ENCODE assay signal across 22 cellular contexts in the genomic region with DNA sequence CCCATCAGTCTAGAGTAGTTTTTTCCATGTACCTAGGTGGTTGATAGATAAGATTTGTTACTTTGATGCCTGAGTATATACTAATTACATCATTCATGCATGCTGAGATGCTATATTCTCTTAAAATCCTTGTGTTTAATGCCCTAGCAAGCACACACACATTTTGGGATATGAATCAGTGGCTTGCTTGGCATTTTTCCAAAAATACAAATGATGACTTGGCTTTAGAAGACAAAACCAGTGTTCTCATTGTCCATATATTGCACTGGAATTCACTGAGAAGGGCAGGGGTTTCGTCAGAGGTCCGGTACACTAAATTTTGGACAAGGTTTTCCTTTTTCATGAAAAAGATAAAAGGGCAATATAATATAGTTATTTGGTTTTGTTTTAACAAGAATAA. TPM values are rescaled to one million over a fixed set of nuclear protein-coding genes. Genes with fewer than 3 reads are reported as not detected.
DNase-seq lines count a peak whose midpoint lies in the region; ATAC-seq, FAIRE-seq and TF ChIP-seq lines count a peak whose summit lies in the region.
"Had no signal": no experiment of that assay in that cellular context is flagged by ENCODE, and none has a peak within 500 bp of the region (broad histone marks: within the 10 kb centered on the region; RNA-seq: fewer than 3 reads in every experiment).

No MANE protein-coding gene starts in this region.

- no peaks in the 10 kb centered on the region for H3K9me3 Mint-ChIP-seq in CD8-positive, alpha-beta T cell
- H3K9me3 Mint-ChIP-seq: activated CD4-positive, alpha-beta memory T cell treated with anti-CD3 and anti-CD28 coated beads, Interleukin-2, amount 10 ng/mL, durations not matched to agents 7 days and 5 days; activated T-helper 1 cell treated with anti-CD3 and anti-CD28 coated beads, Interleukin-12 subunit alpha, Interleukin-12 subunit beta, Interleukin-2, Interleukin-4 antibody, amounts not matched to agents 30 ng/mL and 10 ng/mL and 1 ng/mL, durations not matched to agents 14 hours and 24 hours and 36 hours; GM23338 had no signal

- H3K27ac ChIP-seq in keratinocyte (ENCODE audit: control insufficient read depth, insufficient read depth, low read length) (no peak overlapping the region), prostate gland (no peak overlapping the region), aorta (ENCODE audit: low read depth in 1 of 2, low read length in 2 of 2) (no peak overlapping the region)
- no peak overlapping the region for H3K27ac ChIP-seq in CD8-positive, alpha-beta T cell (ENCODE audit: low read depth, low read length)
- H3K27ac ChIP-seq: adrenal gland, neutrophil, SJCRH30, skin epidermis had no signal

- no peak overlapping the region for H3K4me3 Mint-ChIP-seq in CD8-positive, alpha-beta T cell
- H3K4me3 Mint-ChIP-seq: activated CD4-positive, alpha-beta memory T cell treated with anti-CD3 and anti-CD28 coated beads, Interleukin-2, amount 10 ng/mL, durations not matched to agents 7 days and 5 days; activated T-helper 1 cell treated with anti-CD3 and anti-CD28 coated beads, Interleukin-12 subunit alpha, Interleukin-12 subunit beta, Interleukin-2, Interleukin-4 antibody, amounts not matched to agents 30 ng/mL and 10 ng/mL and 1 ng/mL, durations not matched to agents 14 hours and 24 hours and 36 hours; GM23338 had no signal

- H3K4me1 ChIP-seq in keratinocyte (ENCODE audit: control insufficient read depth, extremely low read depth, insufficient read depth, low read length) (peaks cover 11% of the 10 kb centered on the region), prostate gland (replicated peaks) (no peaks in the 10 kb centered on the region), aorta (ENCODE audit: control insufficient read depth in 1 of 2, insufficient read depth in 2 of 2, low read length in 2 of 2) (no peaks in the 10 kb centered on the region)
- H3K4me1 ChIP-seq in CD8-positive, alpha-beta T cell (ENCODE audit: insufficient read depth, low read length), result no peaks in the 10 kb centered on the region
- H3K4me1 ChIP-seq: adrenal gland, SJCRH30 had no signal

- no peak overlapping the region for H3K27ac Mint-ChIP-seq in CD8-positive, alpha-beta T cell
- H3K27ac Mint-ChIP-seq: activated T-helper 1 cell treated with anti-CD3 and anti-CD28 coated beads, Interleukin-12 subunit alpha, Interleukin-12 subunit beta, Interleukin-2, Interleukin-4 antibody, amounts not matched to agents 30 ng/mL and 10 ng/mL and 1 ng/mL, durations not matched to agents 14 hours and 24 hours and 36 hours had no signal

- no peaks in the 10 kb centered on the region for H3K9me1 ChIP-seq in keratinocyte (ENCODE audit: control insufficient read depth, extremely low read depth, insufficient read depth, low read length)

- no peak overlapping the region for H2AFZ ChIP-seq in keratinocyte (ENCODE audit: control insufficient read depth, low read length)
- H2AFZ ChIP-seq: GM23338 had no signal

- no peak overlapping the region for H3K4me3 ChIP-seq in choroid plexus epithelial cell (ENCODE audit: low read depth, low read length)
- H3K4me3 ChIP-seq in keratinocyte (ENCODE audit: control insufficient read depth in 2 of 3, extremely low read depth in 1 of 3, insufficient read depth in 2 of 3, low read depth in 1 of 3, low read length in 3 of 3), result no peak overlapping the region
- no peak overlapping the region for H3K4me3 ChIP-seq in prostate gland
- H3K4me3 ChIP-seq in aorta (ENCODE audit: low read length in 2 of 2), result no peak overlapping the region
- no peak overlapping the region for H3K4me3 ChIP-seq in CD8-positive, alpha-beta T cell (ENCODE audit: low read depth, low read length)
- H3K4me3 ChIP-seq: adrenal gland, GM23338, SJCRH30, skin epidermis had no signal

- FAIRE-seq in RCC 7860 (lab: Jason Lieb, UNC) (no peak), keratinocyte (lab: Jason Lieb, UNC) (no peak)
- FAIRE-seq: islet of Langerhans, TTC549 had no signal

- dilution Hi-C loops in keratinocyte (cut with MboI; ENCODE audit: extremely low pct_ligation_motif_present, low sequenced_read_pairs), result no loop called here

- CTCF ChIA-PET in CD8-positive, alpha-beta T cell (lab: Charles Lee), result no interaction called here

- no peak for ATAC-seq in aorta (ENCODE audit: low FRiP score)
- ATAC-seq in CD8-positive, alpha-beta T cell, result no peak
- ATAC-seq: GM23338 had no signal

- no peaks in the 10 kb centered on the region for H3K27me3 Mint-ChIP-seq in CD8-positive, alpha-beta T cell (ENCODE audit: low read depth)
- H3K27me3 Mint-ChIP-seq: activated CD4-positive, alpha-beta memory T cell treated with anti-CD3 and anti-CD28 coated beads, Interleukin-2, amount 10 ng/mL, durations not matched to agents 7 days and 5 days had no signal

- TF ChIP-seq CTCF in choroid plexus epithelial cell (conservative IDR thresholded peaks at IDR 0.05; ENCODE audit: low read depth, low read length) (no peak), keratinocyte (optimal IDR thresholded peaks at IDR 0.05 in 1 of 3, IDR thresholded peaks at IDR 0.05 in 1 of 3, conservative IDR thresholded peaks at IDR 0.05 in 1 of 3; ENCODE audit: extremely low read depth in 1 of 3, insufficient read depth in 2 of 3, low read length in 3 of 3) (no peak), prostate gland (IDR thresholded peaks at IDR 0.05) (no peak)
- no peak for TF ChIP-seq CTCF in CD8-positive, alpha-beta T cell (IDR thresholded peaks at IDR 0.05)

- DNase-seq in EL (peak; percentile 72), RCC 7860 (ENCODE audit: low spot score) (peak; percentile 18), choroid plexus epithelial cell (ENCODE audit: low read depth) (peak; percentile 80), keratinocyte (ENCODE audit: low read depth, low spot score) (peak; percentile 68), prostate gland (ENCODE audit: low spot score) (no peak), aorta (no peak), NOMO-1 (lab: John Stamatoyannopoulos, UW; ENCODE audit: unreplicated experiment in 2 of 2) (no peak)
- no peak for DNase-seq in CD8-positive, alpha-beta T cell
- DNase-seq: activated CD4-positive, alpha-beta memory T cell treated with anti-CD3 and anti-CD28 coated beads, Interleukin-2, amount 10 ng/mL, durations not matched to agents 7 days and 5 days; adrenal gland; DMS53; glutamatergic neuron; NCI-H2107; NK-92 treated with Interleukin-12 subunit alpha and Interleukin-12 subunit beta, amount 100 ng/mL, for 24 hours; SJCRH30; stimulated activated naive CD4-positive, alpha-beta T cell had no signal

- POLR2A ChIA-PET in CD8-positive, alpha-beta T cell (lab: Charles Lee), result no interaction called here

- H3K27me3 ChIP-seq in keratinocyte (ENCODE audit: control insufficient read depth, extremely low read depth, insufficient read depth, low read length) (no peaks in the 10 kb centered on the region), prostate gland (replicated peaks; ENCODE audit: insufficient read depth) (no peaks in the 10 kb centered on the region), aorta (ENCODE audit: control insufficient read depth in 1 of 2, insufficient read depth in 2 of 2, low read length in 1 of 2) (no peaks in the 10 kb centered on the region)
- H3K27me3 ChIP-seq in CD8-positive, alpha-beta T cell (ENCODE audit: insufficient read depth, low read length), result no peaks in the 10 kb centered on the region
- H3K27me3 ChIP-seq: adrenal gland, neutrophil, SJCRH30 had no signal

- intact Hi-C loops in prostate gland (cut with DNase I), result no loop called here
- intact Hi-C loops in aorta (cut with DNase I), result no loop called here
- intact Hi-C loops in CD8-positive, alpha-beta T cell (cut with DNase I, micrococcal nuclease), result no loop called here

- H3K36me3 ChIP-seq in keratinocyte (ENCODE audit: control insufficient read depth in 2 of 2, extremely low read depth in 1 of 2, insufficient read depth in 2 of 2, low read length in 2 of 2), result peaks cover 25% of the 10 kb centered on the region in 2 experiments
- H3K36me3 ChIP-seq in prostate gland, result no peaks in the 10 kb centered on the region
- peaks cover 0 to 3% of the 10 kb centered on the region in 2 donors for H3K36me3 ChIP-seq in aorta (ENCODE audit: control insufficient read depth in 1 of 2, insufficient read depth in 2 of 2, low read length in 1 of 2)
- H3K36me3 ChIP-seq in CD8-positive, alpha-beta T cell (ENCODE audit: insufficient read depth, low read length), result peaks cover 22% of the 10 kb centered on the region

- H3K9me3 ChIP-seq in keratinocyte (ENCODE audit: control insufficient read depth, low read depth, low read length), result no peaks in the 10 kb centered on the region
- no peaks in the 10 kb centered on the region for H3K9me3 ChIP-seq in prostate gland
- H3K9me3 ChIP-seq in aorta (ENCODE audit: control insufficient read depth, low read length), result no peaks in the 10 kb centered on the region
- H3K9me3 ChIP-seq in CD8-positive, alpha-beta T cell (ENCODE audit: low read length), result no peaks in the 10 kb centered on the region
- H3K9me3 ChIP-seq: adrenal gland, neutrophil, SJCRH30 had no signal

- 78% methylated on average over 2 of the region's 2 CpGs for WGBS in prostate gland
- 91 to 93% methylated on average over 2 of the region's 2 CpGs for WGBS in aorta, 2 donors

- no peaks in the 10 kb centered on the region for H3K79me2 ChIP-seq in keratinocyte (ENCODE audit: control insufficient read depth, insufficient read depth, low read length)

- peaks cover 60% of the 10 kb centered on the region for H3K36me3 Mint-ChIP-seq in CD8-positive, alpha-beta T cell

- H4K20me1 ChIP-seq in keratinocyte (ENCODE audit: control insufficient read depth, extremely low read depth, insufficient read depth, low read length), result no peaks in the 10 kb centered on the region

- TF ChIP-seq POLR2A in prostate gland (IDR thresholded peaks at IDR 0.05), result no peak

- peaks cover 3% of the 10 kb centered on the region for H3K4me1 Mint-ChIP-seq in CD8-positive, alpha-beta T cell (ENCODE audit: low read depth)
- H3K4me1 Mint-ChIP-seq: GM23338 had no signal

- H3K4me2 ChIP-seq in keratinocyte (ENCODE audit: control insufficient read depth, extremely low read depth, insufficient read depth, low read depth, low read length), result no peak overlapping the region
- H3K4me2 ChIP-seq: GM23338 had no signal

- H3K9ac ChIP-seq in keratinocyte (ENCODE audit: control insufficient read depth, extremely low read depth, insufficient read depth, low read length), result no peak overlapping the region

RNA-seq across cellular contexts. Expression of gene GTPBP2, which starts 24.9 kb away (rescaled TPM):
- polyA plus RNA-seq in keratinocyte (51.2 to 80.6 TPM (median 59.5 TPM) in 3 replicates), aorta (10 to 100 TPM; 22.9 to 62.8 TPM)
- 33.4 TPM for polyA plus RNA-seq in keratinocyte (2011; ENCODE audit: low read depth)
- polyA plus RNA-seq in keratinocyte (2011; cell fraction: cytosol; rRNA removed), result 29.5 and 30.4 TPM in 2 replicates
- polyA plus RNA-seq in keratinocyte (2011; cell fraction: nucleus; rRNA removed), result 261 and 264 TPM in 2 replicates
- 33.4 and 72.1 TPM in 2 replicates for polyA plus RNA-seq in keratinocyte (2012; ENCODE audit: low replicate concordance)
- 40.6 to 46.7 TPM (median 42.3 TPM) in 3 replicates for polyA minus RNA-seq in keratinocyte
- 26.9 TPM for polyA minus RNA-seq in keratinocyte (2011; cell fraction: cytosol; rRNA and poly(A)+ RNA removed)
- 34.3 and 43.3 TPM in 2 replicates for polyA minus RNA-seq in keratinocyte (2011; cell fraction: nucleus; rRNA and poly(A)+ RNA removed)
- total RNA-seq in prostate gland (10 to 100 TPM; 22.4 to 54.9 TPM), aorta (10 to 100 TPM; 60.3 to 62.6 TPM)
- 10 to 100 TPM; 24.6 to 26.1 TPM for total RNA-seq in CD8-positive, alpha-beta T cell

RNA-seq across cellular contexts. Expression of gene POLH, which starts 28.2 kb away (rescaled TPM):
- 24.4 to 32.3 TPM (median 29.9 TPM) in 3 replicates for polyA plus RNA-seq in keratinocyte
- 43.9 TPM for polyA plus RNA-seq in keratinocyte (2011; ENCODE audit: low read depth)
- polyA plus RNA-seq in keratinocyte (2011; cell fraction: cytosol; rRNA removed), result 19.6 and 27.9 TPM in 2 replicates
- polyA plus RNA-seq in keratinocyte (2011; cell fraction: nucleus; rRNA removed), result 45.7 and 47.3 TPM in 2 replicates
- 20.0 and 22.2 TPM in 2 replicates for polyA plus RNA-seq in keratinocyte (2012; ENCODE audit: low replicate concordance)
- 16.7 to 65.0 TPM (median 45.9 TPM) in 3 replicates for polyA minus RNA-seq in keratinocyte
- 21.7 TPM for polyA minus RNA-seq in keratinocyte (2011; cell fraction: cytosol; rRNA and poly(A)+ RNA removed)
- 42.8 and 70.7 TPM in 2 replicates for polyA minus RNA-seq in keratinocyte (2011; cell fraction: nucleus; rRNA and poly(A)+ RNA removed)
- total RNA-seq in prostate gland, result 10 to 100 TPM in 1 of 2 donors, 1 to 10 TPM in 1; 9.2 to 11.8 TPM
- total RNA-seq in aorta, result 10 to 100 TPM in 1 of 2 donors, 1 to 10 TPM in 1; 8.3 to 15.2 TPM
- 1 to 10 TPM; 3.6 to 5.5 TPM for polyA plus RNA-seq in aorta
- total RNA-seq in CD8-positive, alpha-beta T cell, result 1 to 10 TPM; 3.4 to 3.7 TPM

RNA-seq across cellular contexts. Expression of gene XPO5, which starts 28.3 kb away (rescaled TPM):
- 40.5 to 49.9 TPM (median 46.3 TPM) in 3 replicates for polyA plus RNA-seq in keratinocyte
- 35.8 TPM for polyA plus RNA-seq in keratinocyte (2011; ENCODE audit: low read depth)
- 32.4 and 47.8 TPM in 2 replicates for polyA plus RNA-seq in keratinocyte (2011; cell fraction: cytosol; rRNA removed)
- 74.5 and 82.2 TPM in 2 replicates for polyA plus RNA-seq in keratinocyte (2011; cell fraction: nucleus; rRNA removed)
- polyA plus RNA-seq in keratinocyte (2012; ENCODE audit: low replicate concordance), result 26.8 and 29.9 TPM in 2 replicates
- 62.6 to 98.8 TPM (median 88.1 TPM) in 3 replicates for polyA minus RNA-seq in keratinocyte
- polyA minus RNA-seq in keratinocyte (2011; cell fraction: cytosol; rRNA and poly(A)+ RNA removed), result 35.5 TPM
- polyA minus RNA-seq in keratinocyte (2011; cell fraction: nucleus; rRNA and poly(A)+ RNA removed), result 55.3 and 89.2 TPM in 2 replicates
- total RNA-seq in prostate gland, result 10 to 100 TPM; 17.9 to 33.3 TPM
- 10 to 100 TPM; 19.7 to 30.6 TPM for total RNA-seq in aorta
- polyA plus RNA-seq in aorta, result 10 to 100 TPM in 1 of 2 donors, 1 to 10 TPM in 1; 2.6 to 13.7 TPM
- total RNA-seq in CD8-positive, alpha-beta T cell, result 10 to 100 TPM; 29.6 to 39.9 TPM

RNA-seq across cellular contexts. Expression of gene MAD2L1BP, which starts 31.5 kb away (rescaled TPM):
- polyA plus RNA-seq in keratinocyte (34.2 to 48.1 TPM (median 46.5 TPM) in 3 replicates), aorta (10 to 100 TPM; 19.2 to 24.3 TPM)
- polyA plus RNA-seq in keratinocyte (2011; ENCODE audit: low read depth), result 8.5 TPM
- polyA plus RNA-seq in keratinocyte (2011; cell fraction: cytosol; rRNA removed), result 32.1 and 37.0 TPM in 2 replicates
- polyA plus RNA-seq in keratinocyte (2011; cell fraction: nucleus; rRNA removed), result 35.3 and 37.3 TPM in 2 replicates
- 22.0 and 23.9 TPM in 2 replicates for polyA plus RNA-seq in keratinocyte (2012; ENCODE audit: low replicate concordance)
- polyA minus RNA-seq in keratinocyte, result 18.6 to 55.6 TPM (median 30.6 TPM) in 3 replicates
- polyA minus RNA-seq in keratinocyte (2011; cell fraction: cytosol; rRNA and poly(A)+ RNA removed), result 26.9 TPM
- polyA minus RNA-seq in keratinocyte (2011; cell fraction: nucleus; rRNA and poly(A)+ RNA removed), result 11.8 and 12.4 TPM in 2 replicates
- total RNA-seq in prostate gland (10 to 100 TPM; 24.9 to 46.8 TPM), aorta (10 to 100 TPM; 13.6 TPM)
- 10 to 100 TPM; 29.2 TPM for total RNA-seq in CD8-positive, alpha-beta T cell

RNA-seq across cellular contexts. Expression of gene RSPH9, which starts 40.7 kb away (rescaled TPM):
- polyA plus RNA-seq in keratinocyte, result not detected in 3 replicates
- not detected for polyA plus RNA-seq in keratinocyte (2011; ENCODE audit: low read depth)
- polyA plus RNA-seq in keratinocyte (2011; cell fraction: cytosol; rRNA removed), result not detected in 2 replicates
- not detected in 2 replicates for polyA plus RNA-seq in keratinocyte (2011; cell fraction: nucleus; rRNA removed)
- 0.14 and 0.15 TPM in 2 replicates for polyA plus RNA-seq in keratinocyte (2012; ENCODE audit: low replicate concordance)
- polyA minus RNA-seq in keratinocyte, result not detected in 3 replicates
- polyA minus RNA-seq in keratinocyte (2011; cell fraction: cytosol; rRNA and poly(A)+ RNA removed), result not detected
- polyA minus RNA-seq in keratinocyte (2011; cell fraction: nucleus; rRNA and poly(A)+ RNA removed), result not detected in 2 replicates
- total RNA-seq in prostate gland, result 1 to 10 TPM in 1 of 2 donors, under 1 TPM in 1; 0.23 to 1.9 TPM
- under 1 TPM; 0.23 to 0.75 TPM for total RNA-seq in aorta
- polyA plus RNA-seq in aorta, result under 1 TPM; 0.13 to 0.54 TPM
- not detected for total RNA-seq in CD8-positive, alpha-beta T cell
- total RNA-seq: activated CD4-positive, alpha-beta memory T cell treated with anti-CD3 and anti-CD28 coated beads, Interleukin-2, amount 10 ng/mL, durations not matched to agents 7 days and 5 days; activated T-helper 1 cell treated with anti-CD3 and anti-CD28 coated beads, Interleukin-12 subunit alpha, Interleukin-12 subunit beta, Interleukin-2, Interleukin-4 antibody, amounts not matched to agents 30 ng/mL and 10 ng/mL and 1 ng/mL, durations not matched to agents 14 hours and 24 hours and 36 hours; SJCRH30 had no signal

Comparison
In these comparisons a context has a peak if more than half of its experiments do, and no peak if none do; other contexts are left out.
1. DNase-seq: peak in EL (single experiment), RCC 7860 (single experiment), choroid plexus epithelial cell (single experiment) and keratinocyte (single experiment); none in prostate gland (single experiment), aorta (0 of 2), NOMO-1 (0 of 2) and CD8-positive, alpha-beta T cell (0 of 7).